ENCODE assay signal across 32 cellular contexts in genomic region chr2:233689031-233689430, GRCh38. TPM values are rescaled to one million over a fixed set of nuclear protein-coding genes. Genes with fewer than 3 reads are reported as not detected.
"Had no signal": no experiment of that assay in that cellular context is flagged by ENCODE, and none has a peak within 500 bp of the region (broad histone marks: within the 10 kb centered on the region; RNA-seq: fewer than 3 reads in every experiment).

No MANE protein-coding gene starts in this region.

- ATAC-seq: gastroesophageal sphincter, left cardiac atrium, T-helper 17 cell had no signal

- H3K9me3 Mint-ChIP-seq: activated CD4-positive, alpha-beta memory T cell treated with anti-CD3 and anti-CD28 coated beads, Interleukin-2, amount 10 ng/mL, durations not matched to agents 7 days and 5 days; activated CD4-positive, alpha-beta T cell treated with anti-CD3 and anti-CD28 coated beads, Interleukin-2, amount 10 ng/mL, durations not matched to agents 24 days and 14 days; activated naive CD4-positive, alpha-beta T cell treated with anti-CD3 and anti-CD28 coated beads, Interleukin-2, amount 10 ng/mL, durations not matched to agents 7 days and 5 days; activated naive CD8-positive, alpha-beta T cell treated with anti-CD3 and anti-CD28 coated beads, Interleukin-2, amount 10 ng/mL, durations not matched to agents 7 days and 5 days; activated T-cell treated with anti-CD3 and anti-CD28 coated beads, Interleukin-2, amount 50 U/mL, for 24 hours; dendritic cell treated with granulocyte-macrophage colony-stimulating factor and Interleukin-4, amounts not matched to agents 40 ng/mL and 50 ng/mL, for 4 days; endodermal cell; naive B cell had no signal

- DNase-seq: activated CD4-positive, alpha-beta memory T cell treated with anti-CD3 and anti-CD28 coated beads, Interleukin-2, amount 10 ng/mL, durations not matched to agents 7 days and 5 days; activated CD4-positive, alpha-beta T cell treated with anti-CD3 and anti-CD28 coated beads, Interleukin-2, amount 10 ng/mL, durations not matched to agents 24 days and 14 days; activated CD4-positive, CD25-positive, alpha-beta regulatory T cell treated with anti-CD3 and anti-CD28 coated beads, Interleukin-2, amount 50 U/mL, for 72 hours; activated CD8-positive, alpha-beta memory T cell treated with anti-CD3 and anti-CD28 coated beads, Interleukin-2, amount 50 U/mL, for 48 hours; activated gamma-delta T cell; activated naive CD4-positive, alpha-beta T cell treated with anti-CD3 and anti-CD28 coated beads, Interleukin-2, amount 10 ng/mL, durations not matched to agents 7 days and 5 days; activated naive CD8-positive, alpha-beta T cell treated with anti-CD3 and anti-CD28 coated beads, Interleukin-2, amount 10 ng/mL, durations not matched to agents 7 days and 5 days; activated T-cell treated with anti-CD3 and anti-CD28 coated beads, Interleukin-2, amount 50 U/mL, for 24 hours; brain microvascular endothelial cell; central memory CD4-positive, alpha-beta T cell; endodermal cell; hippocampal formation; left cardiac atrium; mammary epithelial cell; naive B cell; occipital lobe; stimulated activated CD4-positive, alpha-beta T cell treated with anti-CD3 and anti-CD28 coated beads, Interleukin-1b, Interleukin-23, amount 100 ng/mL, for 48 hours; stimulated activated naive CD4-positive, alpha-beta T cell treated with Interleukin-2 at 50 U/mL for 16 hours; T-helper 17 cell; T1000; trophoblast cell; WERI-Rb-1 had no signal

- H3K4me1 Mint-ChIP-seq: activated CD4-positive, alpha-beta memory T cell treated with anti-CD3 and anti-CD28 coated beads, Interleukin-2, amount 10 ng/mL, durations not matched to agents 7 days and 5 days; activated CD4-positive, alpha-beta T cell treated with anti-CD3 and anti-CD28 coated beads, Interleukin-2, amount 10 ng/mL, durations not matched to agents 24 days and 14 days; activated naive CD4-positive, alpha-beta T cell treated with anti-CD3 and anti-CD28 coated beads, Interleukin-2, amount 10 ng/mL, durations not matched to agents 7 days and 5 days; activated naive CD8-positive, alpha-beta T cell treated with anti-CD3 and anti-CD28 coated beads, Interleukin-2, amount 10 ng/mL, durations not matched to agents 7 days and 5 days; T-helper 17 cell had no signal

- H3K9me3 ChIP-seq: ascending aorta, gastroesophageal sphincter, right atrium auricular region, thoracic aorta had no signal

- H3K27ac Mint-ChIP-seq: activated CD4-positive, alpha-beta memory T cell treated with anti-CD3 and anti-CD28 coated beads, Interleukin-2, amount 10 ng/mL, durations not matched to agents 7 days and 5 days; activated CD4-positive, alpha-beta T cell treated with anti-CD3 and anti-CD28 coated beads, Interleukin-2, amount 10 ng/mL, durations not matched to agents 24 days and 14 days; activated naive CD4-positive, alpha-beta T cell treated with anti-CD3 and anti-CD28 coated beads, Interleukin-2, amount 10 ng/mL, durations not matched to agents 7 days and 5 days; activated naive CD8-positive, alpha-beta T cell treated with anti-CD3 and anti-CD28 coated beads, Interleukin-2, amount 10 ng/mL, durations not matched to agents 7 days and 5 days; activated T-cell treated with anti-CD3 and anti-CD28 coated beads, Interleukin-2, amount 50 U/mL, for 24 hours; dendritic cell treated with granulocyte-macrophage colony-stimulating factor and Interleukin-4, amounts not matched to agents 40 ng/mL and 50 ng/mL, for 4 days; endodermal cell; naive B cell; T-helper 17 cell had no signal

- H3K4me2 ChIP-seq: smooth muscle cell had no signal

- H3K27me3 ChIP-seq: ascending aorta, brain microvascular endothelial cell, right atrium auricular region had no signal

- H3K36me3 Mint-ChIP-seq: activated naive CD4-positive, alpha-beta T cell treated with anti-CD3 and anti-CD28 coated beads, Interleukin-2, amount 10 ng/mL, durations not matched to agents 7 days and 5 days; activated naive CD8-positive, alpha-beta T cell treated with anti-CD3 and anti-CD28 coated beads, Interleukin-2, amount 10 ng/mL, durations not matched to agents 7 days and 5 days; naive B cell had no signal

- H3K36me3 ChIP-seq: ascending aorta, brain microvascular endothelial cell, gastroesophageal sphincter, right atrium auricular region, thoracic aorta, WERI-Rb-1 had no signal

- H3K4me3 Mint-ChIP-seq: activated CD4-positive, alpha-beta memory T cell treated with anti-CD3 and anti-CD28 coated beads, Interleukin-2, amount 10 ng/mL, durations not matched to agents 7 days and 5 days; activated CD4-positive, alpha-beta T cell treated with anti-CD3 and anti-CD28 coated beads, Interleukin-2, amount 10 ng/mL, durations not matched to agents 24 days and 14 days; activated naive CD4-positive, alpha-beta T cell treated with anti-CD3 and anti-CD28 coated beads, Interleukin-2, amount 10 ng/mL, durations not matched to agents 7 days and 5 days; activated naive CD8-positive, alpha-beta T cell treated with anti-CD3 and anti-CD28 coated beads, Interleukin-2, amount 10 ng/mL, durations not matched to agents 7 days and 5 days; activated T-cell treated with anti-CD3 and anti-CD28 coated beads, Interleukin-2, amount 50 U/mL, for 24 hours; dendritic cell treated with granulocyte-macrophage colony-stimulating factor and Interleukin-4, amounts not matched to agents 40 ng/mL and 50 ng/mL, for 4 days; endodermal cell; T-helper 17 cell had no signal

- H3K79me2 ChIP-seq: parathyroid adenoma had no signal

- H3K9ac ChIP-seq: parathyroid adenoma had no signal

- H3K4me1 ChIP-seq: ascending aorta, gastroesophageal sphincter, parathyroid adenoma, right atrium auricular region had no signal

- H2AFZ ChIP-seq: parathyroid adenoma had no signal

- H3K27ac ChIP-seq: ascending aorta, brain microvascular endothelial cell, gastroesophageal sphincter, parathyroid adenoma, right atrium auricular region, thoracic aorta, WERI-Rb-1 had no signal

- H3K4me3 ChIP-seq: ascending aorta, gastroesophageal sphincter, right atrium auricular region, smooth muscle cell, thoracic aorta had no signal

- H3K27me3 Mint-ChIP-seq: dendritic cell treated with granulocyte-macrophage colony-stimulating factor and Interleukin-4, amounts not matched to agents 40 ng/mL and 50 ng/mL, for 4 days had no signal

RNA-seq across cellular contexts. Expression of gene UGT1A6, which starts 3.7 kb away (rescaled TPM):
- total RNA-seq: activated CD4-positive, alpha-beta memory T cell treated with anti-CD3 and anti-CD28 coated beads, Interleukin-2, amount 10 ng/mL, durations not matched to agents 7 days and 5 days; activated CD4-positive, alpha-beta T cell treated with anti-CD3 and anti-CD28 coated beads, Interleukin-2, amount 10 ng/mL, durations not matched to agents 24 days and 14 days; activated naive CD8-positive, alpha-beta T cell treated with anti-CD3 and anti-CD28 coated beads, Interleukin-2, amount 10 ng/mL, durations not matched to agents 7 days and 5 days; endodermal cell; left cardiac atrium; occipital lobe; pulmonary artery endothelial cell; right atrium auricular region; subcutaneous adipose tissue; T-helper 17 cell; thoracic aorta had no signal

RNA-seq across cellular contexts. Expression of gene UGT1A7, which starts 7.3 kb away (rescaled TPM):
- total RNA-seq: activated CD4-positive, alpha-beta memory T cell treated with anti-CD3 and anti-CD28 coated beads, Interleukin-2, amount 10 ng/mL, durations not matched to agents 7 days and 5 days; activated CD4-positive, alpha-beta T cell treated with anti-CD3 and anti-CD28 coated beads, Interleukin-2, amount 10 ng/mL, durations not matched to agents 24 days and 14 days; activated naive CD8-positive, alpha-beta T cell treated with anti-CD3 and anti-CD28 coated beads, Interleukin-2, amount 10 ng/mL, durations not matched to agents 7 days and 5 days; ascending aorta; endodermal cell; epithelial cell of proximal tubule; left cardiac atrium; occipital lobe; pulmonary artery endothelial cell; right atrium auricular region; smooth muscle cell; T-helper 17 cell had no signal

RNA-seq across cellular contexts. Expression of gene UGT1A9, which starts 17.3 kb away (rescaled TPM):
- total RNA-seq: activated CD4-positive, alpha-beta memory T cell treated with anti-CD3 and anti-CD28 coated beads, Interleukin-2, amount 10 ng/mL, durations not matched to agents 7 days and 5 days; activated CD4-positive, alpha-beta T cell treated with anti-CD3 and anti-CD28 coated beads, Interleukin-2, amount 10 ng/mL, durations not matched to agents 24 days and 14 days; activated naive CD8-positive, alpha-beta T cell treated with anti-CD3 and anti-CD28 coated beads, Interleukin-2, amount 10 ng/mL, durations not matched to agents 7 days and 5 days; ascending aorta; endodermal cell; epithelial cell of proximal tubule; gastroesophageal sphincter; mammary epithelial cell; occipital lobe; pulmonary artery endothelial cell; right atrium auricular region; smooth muscle cell; subcutaneous adipose tissue; T-helper 17 cell; thoracic aorta had no signal

RNA-seq across cellular contexts. Expression of gene UGT1A5, which starts 23.7 kb away (rescaled TPM):
- total RNA-seq: activated CD4-positive, alpha-beta memory T cell treated with anti-CD3 and anti-CD28 coated beads, Interleukin-2, amount 10 ng/mL, durations not matched to agents 7 days and 5 days; activated CD4-positive, alpha-beta T cell treated with anti-CD3 and anti-CD28 coated beads, Interleukin-2, amount 10 ng/mL, durations not matched to agents 24 days and 14 days; activated naive CD8-positive, alpha-beta T cell treated with anti-CD3 and anti-CD28 coated beads, Interleukin-2, amount 10 ng/mL, durations not matched to agents 7 days and 5 days; ascending aorta; endodermal cell; epithelial cell of proximal tubule; gastroesophageal sphincter; left cardiac atrium; occipital lobe; pulmonary artery endothelial cell; right atrium auricular region; smooth muscle cell; subcutaneous adipose tissue; T-helper 17 cell; thoracic aorta had no signal

RNA-seq across cellular contexts. Expression of gene UGT1A4, which starts 29.5 kb away (rescaled TPM):
- total RNA-seq: activated CD4-positive, alpha-beta memory T cell treated with anti-CD3 and anti-CD28 coated beads, Interleukin-2, amount 10 ng/mL, durations not matched to agents 7 days and 5 days; activated CD4-positive, alpha-beta T cell treated with anti-CD3 and anti-CD28 coated beads, Interleukin-2, amount 10 ng/mL, durations not matched to agents 24 days and 14 days; activated naive CD8-positive, alpha-beta T cell treated with anti-CD3 and anti-CD28 coated beads, Interleukin-2, amount 10 ng/mL, durations not matched to agents 7 days and 5 days; ascending aorta; endodermal cell; epithelial cell of proximal tubule; left cardiac atrium; occipital lobe; pulmonary artery endothelial cell; right atrium auricular region; smooth muscle cell; subcutaneous adipose tissue; T-helper 17 cell; thoracic aorta had no signal
